ENCODE assay signal across 25 cellular contexts in genomic region chr11:8058216-8058615, GRCh38. TPM values are rescaled to one million over a fixed set of nuclear protein-coding genes. Genes with fewer than 3 reads are reported as not detected.
"Had no signal": no experiment of that assay in that cellular context is flagged by ENCODE, and none has a peak within 500 bp of the region (broad histone marks: within the 10 kb centered on the region; RNA-seq: fewer than 3 reads in every experiment).

No MANE protein-coding gene starts in this region.

- DNase-seq: activated B cell treated with CpG ODN at 0.5 μM for 24 hours; activated CD4-positive, alpha-beta T cell treated with anti-CD3 and anti-CD28 coated beads, Interleukin-2, amount 50 U/mL, for 1 hour; activated CD8-positive, alpha-beta T cell treated with anti-CD3 and anti-CD28 coated beads for 36 hours; activated effector memory CD4-positive, alpha-beta T cell treated with anti-CD3 and anti-CD28 coated beads, Interleukin-2, amount 50 U/mL, for 16 hours; activated naive CD4-positive, alpha-beta T cell treated with anti-CD3 and anti-CD28 coated beads for 36 hours; activated naive CD8-positive, alpha-beta T cell treated with anti-CD3 and anti-CD28 coated beads for 36 hours; activated T-cell treated with anti-CD3 and anti-CD28 coated beads, Interleukin-2, amount 50 U/mL, for 1 hour; aorta; body of pancreas; cerebellar nuclear complex; dorsolateral prefrontal cortex; effector memory CD4-positive, alpha-beta T cell; erythroblast; gastrocnemius medialis; glutamatergic neuron; islet precursor cell; naive thymus-derived CD8-positive, alpha-beta T cell; ovary; small intestine; stimulated activated naive B cell treated with anti-CD40 and anti-IgM and Interleukin-4, amounts not matched to agents 10 μg/mL and 1 μg/mL and 100 μg/mL, for 72 hours; T-cell had no signal

- H3K4me1 ChIP-seq: body of pancreas had no signal

- H3K36me3 ChIP-seq: adrenal gland, cardiac muscle cell, gastrocnemius medialis, ovary, tibial nerve had no signal

- H3K27me3 ChIP-seq: adrenal gland, body of pancreas, cardiac muscle cell, dorsolateral prefrontal cortex, gastrocnemius medialis, ovary, tibial nerve had no signal

- H3K9me3 ChIP-seq: adrenal gland, body of pancreas, gastrocnemius medialis, ovary, tibial nerve had no signal

- H3K4me3 ChIP-seq: adrenal gland, body of pancreas, cardiac muscle cell, coronary artery, dorsolateral prefrontal cortex, gastrocnemius medialis, ovary, tibial nerve had no signal

- H3K27ac ChIP-seq: body of pancreas, cardiac muscle cell had no signal

RNA-seq across cellular contexts. Expression of gene TUB, which starts 22.8 kb away (rescaled TPM):
- total RNA-seq: activated B cell treated with CpG ODN at 0.5 μM for 24 hours; naive thymus-derived CD8-positive, alpha-beta T cell had no signal
